8 cellular contexts compared by ENCODE assay signal in genomic region chr3:162945626-162946025, GRCh38.
"Had no signal": no experiment of that assay in that cellular context is flagged by ENCODE, and none has a peak within 500 bp of the region (broad histone marks: within the 10 kb centered on the region; RNA-seq: fewer than 3 reads in every experiment).

No MANE protein-coding gene starts in this region.

- ATAC-seq: GM23338, HCT116, HepG2 had no signal

- H3K4me1 ChIP-seq: HAP-1 had no signal

- H3K9me3 ChIP-seq: HAP-1 had no signal

- FAIRE-seq: H1, H54, HepG2 had no signal

- H3K4me3 ChIP-seq: GM23338, HAP-1 had no signal

- DNase-seq: HFFc6, KBM-7 had no signal

- H3K36me3 ChIP-seq: HAP-1 had no signal
